Comparison of ENCODE assay signal across 23 cellular contexts in genomic region chr22:25139062-25139461, GRCh38.
A peak's percentile ranks its signal among the peaks of the same experiment; 100 is the strongest.
DNase-seq lines count a peak whose midpoint lies in the region; ATAC-seq, FAIRE-seq and TF ChIP-seq lines count a peak whose summit lies in the region.
"Had no signal": no experiment of that assay in that cellular context is flagged by ENCODE, and none has a peak within 500 bp of the region (broad histone marks: within the 10 kb centered on the region; RNA-seq: fewer than 3 reads in every experiment).

No MANE protein-coding gene starts in this region.

- no peaks in the 10 kb centered on the region for H3K27me3 ChIP-seq in prostate gland (replicated peaks; ENCODE audit: insufficient read depth)
- H3K27me3 ChIP-seq: ascending aorta, tibial nerve had no signal

- H3K36me3 ChIP-seq in prostate gland = no peaks in the 10 kb centered on the region
- H3K36me3 ChIP-seq: ascending aorta, tibial nerve had no signal

- TF ChIP-seq CTCF in prostate gland (IDR thresholded peaks at IDR 0.05) = no peak

- H3K4me3 Mint-ChIP-seq in activated CD4-positive, alpha-beta memory T cell treated with anti-CD3 and anti-CD28 coated beads, Interleukin-2, amount 10 ng/mL, durations not matched to agents 7 days and 5 days = no peak overlapping the region
- H3K4me3 Mint-ChIP-seq: activated CD8-positive, alpha-beta T cell treated with anti-CD3 and anti-CD28 coated beads, Interleukin-2, amount 10 ng/mL, durations not matched to agents 7 days and 5 days; activated naive CD4-positive, alpha-beta T cell treated with anti-CD3 and anti-CD28 coated beads, Interleukin-2, amount 10 ng/mL, durations not matched to agents 7 days and 5 days; CD8-positive, alpha-beta memory T cell; HFFc6; memory B cell; naive thymus-derived CD8-positive, alpha-beta T cell had no signal

- H3K4me1 Mint-ChIP-seq in activated CD4-positive, alpha-beta memory T cell treated with anti-CD3 and anti-CD28 coated beads, Interleukin-2, amount 10 ng/mL, durations not matched to agents 7 days and 5 days = no peaks in the 10 kb centered on the region
- H3K4me1 Mint-ChIP-seq: activated naive CD4-positive, alpha-beta T cell treated with anti-CD3 and anti-CD28 coated beads, Interleukin-2, amount 10 ng/mL, durations not matched to agents 7 days and 5 days; CD8-positive, alpha-beta memory T cell; memory B cell had no signal

- TF ChIP-seq POLR2A in prostate gland (IDR thresholded peaks at IDR 0.05) = no peak

- no peak overlapping the region for H3K27ac Mint-ChIP-seq in activated CD4-positive, alpha-beta memory T cell treated with anti-CD3 and anti-CD28 coated beads, Interleukin-2, amount 10 ng/mL, durations not matched to agents 7 days and 5 days
- H3K27ac Mint-ChIP-seq: activated CD8-positive, alpha-beta T cell treated with anti-CD3 and anti-CD28 coated beads, Interleukin-2, amount 10 ng/mL, durations not matched to agents 7 days and 5 days; activated naive CD4-positive, alpha-beta T cell treated with anti-CD3 and anti-CD28 coated beads, Interleukin-2, amount 10 ng/mL, durations not matched to agents 7 days and 5 days; HFFc6; memory B cell; naive thymus-derived CD8-positive, alpha-beta T cell had no signal

- H3K4me1 ChIP-seq in prostate gland (replicated peaks) = peaks cover 16% of the 10 kb centered on the region

- H3K36me3 Mint-ChIP-seq in activated CD4-positive, alpha-beta memory T cell treated with anti-CD3 and anti-CD28 coated beads, Interleukin-2, amount 10 ng/mL, durations not matched to agents 7 days and 5 days (ENCODE audit: low read depth) = peaks cover 14% of the 10 kb centered on the region
- H3K36me3 Mint-ChIP-seq: memory B cell had no signal

- WGBS in prostate gland = 18% methylated on average over 2 of the region's 2 CpGs

- H3K9me3 ChIP-seq in prostate gland = no peaks in the 10 kb centered on the region
- H3K9me3 ChIP-seq: ascending aorta, tibial nerve had no signal

- H3K4me3 ChIP-seq in prostate gland = no peak overlapping the region
- H3K4me3 ChIP-seq: ascending aorta, tibial nerve had no signal

- peaks cover 4% of the 10 kb centered on the region for H3K9me3 Mint-ChIP-seq in activated CD4-positive, alpha-beta memory T cell treated with anti-CD3 and anti-CD28 coated beads, Interleukin-2, amount 10 ng/mL, durations not matched to agents 7 days and 5 days
- H3K9me3 Mint-ChIP-seq: activated naive CD4-positive, alpha-beta T cell treated with anti-CD3 and anti-CD28 coated beads, Interleukin-2, amount 10 ng/mL, durations not matched to agents 7 days and 5 days; CD8-positive, alpha-beta memory T cell; memory B cell had no signal

- no peak for FAIRE-seq in HTR-8/SVneo (lab: Jason Lieb, UNC)

- POLR2A ChIA-PET in activated CD4-positive, alpha-beta memory T cell treated with anti-CD3 and anti-CD28 coated beads, Interleukin-2, amount 10 ng/mL, durations not matched to agents 7 days and 5 days (lab: Charles Lee) = no interaction called here

- peak overlapping the region in 1 of 2 donors; percentile 70 for H3K27ac ChIP-seq in prostate gland
- H3K27ac ChIP-seq: ascending aorta had no signal

- intact Hi-C loops in left cardiac atrium (cut with DNase I) = no loop called here
- intact Hi-C loops in prostate gland (cut with DNase I) = no loop called here

- ATAC-seq in left cardiac atrium = peak in 1 of 2 donors; percentile 43
- ATAC-seq: activated CD8-positive, alpha-beta T cell treated with anti-CD3 and anti-CD28 coated beads, Interleukin-2, amount 10 ng/mL, durations not matched to agents 7 days and 5 days; naive thymus-derived CD8-positive, alpha-beta T cell had no signal

- CTCF ChIA-PET in activated CD4-positive, alpha-beta memory T cell treated with anti-CD3 and anti-CD28 coated beads, Interleukin-2, amount 10 ng/mL, durations not matched to agents 7 days and 5 days (lab: Charles Lee) = interaction anchor here (0.5 kb wide), 1 partner anchor 125 kb away, joined by 3 read pairs; no protein-coding TSS in a partner anchor

- H3K27me3 Mint-ChIP-seq in activated CD4-positive, alpha-beta memory T cell treated with anti-CD3 and anti-CD28 coated beads, Interleukin-2, amount 10 ng/mL, durations not matched to agents 7 days and 5 days = no peaks in the 10 kb centered on the region
- H3K27me3 Mint-ChIP-seq: activated naive CD4-positive, alpha-beta T cell treated with anti-CD3 and anti-CD28 coated beads, Interleukin-2, amount 10 ng/mL, durations not matched to agents 7 days and 5 days; CD8-positive, alpha-beta memory T cell; naive thymus-derived CD8-positive, alpha-beta T cell had no signal

- DNase-seq in NCI-H69 (lab: John Stamatoyannopoulos, UW) (peak; percentile 66), amniotic epithelial cell (ENCODE audit: low read depth) (peak; percentile 13), left cardiac atrium (peak; percentile 56), prostate gland (ENCODE audit: low spot score) (peak; percentile 47), NCI-H1436 treated with DMSO at 0.1 percent for 48 hours (lab: John Stamatoyannopoulos, UW) (no peak), HTR-8/SVneo (ENCODE audit: insufficient read length, low spot score) (no peak)
- no peak for DNase-seq in activated T-cell treated with anti-CD3 and anti-CD28 coated beads, Interleukin-2, amount 50 U/mL, for 48 hours
- DNase-seq in activated CD4-positive, alpha-beta memory T cell treated with anti-CD3 and anti-CD28 coated beads, Interleukin-2, amount 10 ng/mL, durations not matched to agents 7 days and 5 days = no peak
- DNase-seq: activated CD4-positive, CD25-positive, alpha-beta regulatory T cell; activated CD8-positive, alpha-beta T cell treated with anti-CD3 and anti-CD28 coated beads, Interleukin-2, amount 10 ng/mL, durations not matched to agents 7 days and 5 days; activated naive CD4-positive, alpha-beta T cell treated with anti-CD3 and anti-CD28 coated beads, Interleukin-2, amount 10 ng/mL, durations not matched to agents 7 days and 5 days; activated T-cell treated with anti-CD3 and anti-CD28 coated beads, Interleukin-2, amount 50 U/mL, for 1 hour; CD8-positive, alpha-beta memory T cell; DMS53; GF-D8; HFFc6; naive thymus-derived CD8-positive, alpha-beta T cell; NCI-H146; NCI-H82; stimulated activated naive CD4-positive, alpha-beta T cell treated with Interleukin-2 at 50 U/mL for 16 hours had no signal

Comparison
In these comparisons a context has a peak if more than half of its experiments do, and no peak if none do; other contexts are left out.
1. DNase-seq: peak in NCI-H69 (single experiment), amniotic epithelial cell (single experiment), left cardiac atrium (single experiment) and prostate gland (single experiment); none in NCI-H1436 treated with DMSO at 0.1 percent for 48 hours (single experiment), HTR-8/SVneo (single experiment), activated T-cell treated with anti-CD3 and anti-CD28 coated beads, Interleukin-2, amount 50 U/mL, for 48 hours (0 of 2) and activated CD4-positive, alpha-beta memory T cell treated with anti-CD3 and anti-CD28 coated beads, Interleukin-2, amount 10 ng/mL, durations not matched to agents 7 days and 5 days (single experiment).